23 cellular contexts compared by ENCODE assay signal in the genomic region with DNA sequence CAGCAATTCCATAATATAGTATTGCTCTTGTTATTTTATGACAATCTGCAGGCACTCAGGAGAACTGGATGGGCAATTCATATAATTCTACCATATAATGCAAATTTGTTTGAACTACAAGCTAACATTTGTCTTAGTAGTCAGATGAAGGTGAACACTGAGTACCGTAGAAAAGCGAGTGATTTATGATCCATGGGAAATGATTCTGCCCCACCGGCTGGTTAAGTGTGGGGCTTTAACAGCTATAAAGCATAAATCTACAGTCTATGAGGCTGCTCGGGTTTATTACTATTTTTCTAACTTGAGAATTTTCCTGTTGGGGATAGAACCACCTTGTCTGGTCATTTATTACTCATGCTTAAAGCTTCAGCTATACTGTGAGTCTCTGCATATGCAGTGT.
"Had no signal": no experiment of that assay in that cellular context is flagged by ENCODE, and none has a peak within 500 bp of the region (broad histone marks: within the 10 kb centered on the region; RNA-seq: fewer than 3 reads in every experiment).

No MANE protein-coding gene starts in this region.

- ATAC-seq: K562, Right ventricle myocardium inferior, SK-N-SH treated with all-trans-retinoic acid at 6 μM for 48 hours had no signal

- H2AFZ ChIP-seq: PC-9 had no signal

- H3K36me3 ChIP-seq: Peyer's patch, SJCRH30 had no signal

- H3K9ac ChIP-seq: KMS-11 had no signal

- H3K4me2 ChIP-seq: KMS-11, PC-9 had no signal

- H3K9me3 Mint-ChIP-seq: IgD-negative memory B cell had no signal

- H3K4me1 Mint-ChIP-seq: IgD-negative memory B cell had no signal

- DNase-seq: Kasumi-1, MM.1S, NCI-H1105, NCI-H1436, NCI-H187, NCI-H2029, NCI-H2081 treated with DMSO at 0.1 percent for 48 hours, NCI-H2171, NCI-H345, NCI-H446 treated with DMSO at 0.1 percent for 48 hours, NCI-H510A treated with DMSO at 0.1 percent for 48 hours, NCI-H69, NCI-H774, OCI-M1, PC-9, Peyer's patch, SHP77 treated with DMSO at 0.1 percent for 48 hours, SJCRH30 had no signal

- H3K36me3 Mint-ChIP-seq: IgD-negative memory B cell had no signal

- H3K27me3 Mint-ChIP-seq: IgD-negative memory B cell had no signal

- H3K27ac ChIP-seq: KMS-11, PC-9, Peyer's patch, SJCRH30 had no signal

- FAIRE-seq: K562 had no signal

- H3K4me1 ChIP-seq: Peyer's patch, SJCRH30 had no signal

- H3K4me3 Mint-ChIP-seq: IgD-negative memory B cell had no signal

- H3K27me3 ChIP-seq: Peyer's patch, SJCRH30 had no signal

- H3K4me3 ChIP-seq: K562, PC-9, Peyer's patch, SJCRH30 had no signal

- H3K9me3 ChIP-seq: Peyer's patch, SJCRH30 had no signal
